Comparison of ENCODE assay signal across 10 cellular contexts in genomic region chrX:46627700-46628405, GRCh38. TPM values are rescaled to one million over a fixed set of nuclear protein-coding genes. Genes with fewer than 3 reads are reported as not detected.
DNase-seq lines count a peak whose midpoint lies in the region; ATAC-seq and TF ChIP-seq lines count a peak whose summit lies in the region.
"Had no signal": no experiment of that assay in that cellular context is flagged by ENCODE, and none has a peak within 500 bp of the region (broad histone marks: within the 10 kb centered on the region; RNA-seq: fewer than 3 reads in every experiment).

No MANE protein-coding gene starts in this region.

- no peaks in the 10 kb centered on the region for H3K36me3 ChIP-seq in fibroblast of lung (ENCODE audit: control insufficient read depth, insufficient read depth, low read length)
- H3K36me3 ChIP-seq: pancreas had no signal

- peak; percentile 24 for ATAC-seq in HG03039 (IDR thresholded peaks at IDR 0.05; ENCODE audit: unreplicated experiment)
- ATAC-seq in stimulated activated memory B cell treated with anti-CD40 and anti-IgM and Interleukin-4, amounts not matched to agents 10 μg/mL and 1 μg/mL and 100 μg/mL, for 72 hours: no peak

- H3K4me3 ChIP-seq in fibroblast of lung (replicated peaks in 1 of 4; ENCODE audit: control extremely low read depth in 1 of 4, insufficient read depth in 1 of 4, low read depth in 3 of 4, low read length in 4 of 4): no peak overlapping the region
- H3K4me3 ChIP-seq: pancreas had no signal

- H3K4me1 Mint-ChIP-seq in stimulated activated memory B cell treated with anti-CD40 and anti-IgM and Interleukin-4, amounts not matched to agents 10 μg/mL and 1 μg/mL and 100 μg/mL, for 72 hours: peaks cover 54% of the 10 kb centered on the region

- H3K27ac ChIP-seq in fibroblast of lung (ENCODE audit: insufficient read depth, low read length): peak overlapping the region; percentile 44
- H3K27ac ChIP-seq: 22Rv1 had no signal

- no peaks in the 10 kb centered on the region for H3K79me2 ChIP-seq in fibroblast of lung (ENCODE audit: control insufficient read depth, insufficient read depth, low read length)

- no peaks in the 10 kb centered on the region for H3K27me3 Mint-ChIP-seq in stimulated activated memory B cell treated with anti-CD40 and anti-IgM and Interleukin-4, amounts not matched to agents 10 μg/mL and 1 μg/mL and 100 μg/mL, for 72 hours

- no peak overlapping the region for H3K4me3 Mint-ChIP-seq in stimulated activated memory B cell treated with anti-CD40 and anti-IgM and Interleukin-4, amounts not matched to agents 10 μg/mL and 1 μg/mL and 100 μg/mL, for 72 hours

- no peak overlapping the region for H3K9ac ChIP-seq in fibroblast of lung (ENCODE audit: insufficient read depth, low read length)

- peaks cover 44% of the 10 kb centered on the region for H3K36me3 Mint-ChIP-seq in stimulated activated memory B cell treated with anti-CD40 and anti-IgM and Interleukin-4, amounts not matched to agents 10 μg/mL and 1 μg/mL and 100 μg/mL, for 72 hours

- H2AFZ ChIP-seq in fibroblast of lung (ENCODE audit: low read length): no peak overlapping the region

- H3K4me2 ChIP-seq in fibroblast of lung (ENCODE audit: extremely low read depth, insufficient read depth, low read length): no peak overlapping the region

- DNase-seq in NCI-H2171 treated with DMSO at 0.1 percent for 48 hours (lab: John Stamatoyannopoulos, UW): peak; percentile 66
- DNase-seq in NCI-H2171 (lab: John Stamatoyannopoulos, UW): no peak
- peak in 1 of 2 donors; percentile 42 for DNase-seq in fibroblast of lung (ENCODE audit: low read depth in 2 of 2)
- no peak for DNase-seq in germinal center (ENCODE audit: low spot score)
- DNase-seq in DMS 273 treated with DMSO at 0.1 percent for 48 hours (lab: John Stamatoyannopoulos, UW): no peak
- no peak for DNase-seq in NK-92 treated with Interleukin-12 subunit alpha and Interleukin-12 subunit beta, amount 100 ng/mL, for 24 hours (lab: John Stamatoyannopoulos, UW)
- DNase-seq: pancreas had no signal

- no peaks in the 10 kb centered on the region for H3K27me3 ChIP-seq in fibroblast of lung (ENCODE audit: control insufficient read depth, insufficient read depth, low read length)
- H3K27me3 ChIP-seq: pancreas had no signal

- TF ChIP-seq CTCF in fibroblast of lung (conservative IDR thresholded peaks at IDR 0.05 in 1 of 2, IDR thresholded peaks at IDR 0.05 in 1 of 2; ENCODE audit: low read depth in 1 of 2, low read length in 2 of 2): no peak

- H3K9me3 Mint-ChIP-seq in stimulated activated memory B cell treated with anti-CD40 and anti-IgM and Interleukin-4, amounts not matched to agents 10 μg/mL and 1 μg/mL and 100 μg/mL, for 72 hours: no peaks in the 10 kb centered on the region

- H3K4me1 ChIP-seq in fibroblast of lung (ENCODE audit: control insufficient read depth, extremely low read depth, insufficient read depth, low read length): peaks cover 23% of the 10 kb centered on the region
- H3K4me1 ChIP-seq: pancreas had no signal

- H3K9me3 ChIP-seq in fibroblast of lung (ENCODE audit: control insufficient read depth, insufficient read depth, low read depth, low read length): no peaks in the 10 kb centered on the region
- H3K9me3 ChIP-seq: pancreas had no signal

- H3K27ac Mint-ChIP-seq in stimulated activated memory B cell treated with anti-CD40 and anti-IgM and Interleukin-4, amounts not matched to agents 10 μg/mL and 1 μg/mL and 100 μg/mL, for 72 hours: peak overlapping the region; percentile 88

- no peaks in the 10 kb centered on the region for H4K20me1 ChIP-seq in fibroblast of lung (ENCODE audit: control insufficient read depth, extremely low read depth, insufficient read depth, low read length)

RNA-seq across cellular contexts. Expression of gene CHST7, which starts 54.3 kb away (rescaled TPM):
- 8.5 and 11.2 TPM in 2 replicates for total RNA-seq in fibroblast of lung
- polyA plus RNA-seq in fibroblast of lung: 2.8 and 3.7 TPM in 2 replicates
- 6.3 and 6.7 TPM in 2 replicates for polyA plus RNA-seq in fibroblast of lung (2012)
- polyA minus RNA-seq in fibroblast of lung (ENCODE audit: low replicate concordance): 0.63 and 1.7 TPM in 2 replicates
